ENCODE assay signal across 1 cellular context in genomic region chr13:45341034-45341798, GRCh38.
TF ChIP-seq lines count a peak whose summit lies in the region.

Gene TPT1 (minus strand): TSS chr13:45341183. CDS start chr13:45341069, 114 bp downstream.

TF ChIP-seq in GM12878, 131 proteins besides CTCF, POLR2A, EP300 and RAD21 (continued from another document and continues in another):
- TF ChIP-seq USF1 (IDR thresholded peaks at IDR 0.05; ENCODE audit: borderline replicate concordance, extremely low read length, insufficient read depth, low read depth, low read length) = no peak
- TF ChIP-seq SUZ12 (IDR thresholded peaks at IDR 0.05; ENCODE audit: unreplicated experiment) = no peak
- peak; percentile 97 for TF ChIP-seq PML (IDR thresholded peaks at IDR 0.05; ENCODE audit: low read length)
- no peak for TF ChIP-seq ETV6 (conservative IDR thresholded peaks at IDR 0.05 in 1 of 2, IDR thresholded peaks at IDR 0.05 in 1 of 2; ENCODE audit: borderline replicate concordance in 1 of 2, low read depth in 1 of 2)
- TF ChIP-seq MXI1 (IDR thresholded peaks at IDR 0.05; ENCODE audit: low read depth, low read length) = peak; percentile 53; the same call in 1 of the 2 replicates
- no peak for TF ChIP-seq IRF3 (IDR thresholded peaks at IDR 0.05)
- TF ChIP-seq POLR2AphosphoS5 (IDR thresholded peaks at IDR 0.05; ENCODE audit: low read length) = peak; percentile 98
- no peak for TF ChIP-seq JUNB (IDR thresholded peaks at IDR 0.05)
- TF ChIP-seq ESRRA (IDR thresholded peaks at IDR 0.05; ENCODE audit: low read length) = peak; percentile 75
- no peak for TF ChIP-seq RELB (IDR thresholded peaks at IDR 0.05; ENCODE audit: low read depth)
- TF ChIP-seq NR2F1 (conservative IDR thresholded peaks at IDR 0.05) = peak; percentile 23; the same call in 1 of the 2 replicates
- no peak for TF ChIP-seq MYB (IDR thresholded peaks at IDR 0.05; ENCODE audit: borderline replicate concordance, low read depth, low read length)
- peak; percentile 44 to 47; a peak in 3 of 4 replicates for TF ChIP-seq IKZF2 (IDR thresholded peaks at IDR 0.05)
- TF ChIP-seq NBN (IDR thresholded peaks at IDR 0.05) = peak; percentile 95
- TF ChIP-seq BCL3 (IDR thresholded peaks at IDR 0.05; ENCODE audit: borderline replicate concordance, insufficient read depth, low read depth, low read length, poor library complexity, severe bottlenecking) = no peak
- no peak for TF ChIP-seq CHD4 (IDR thresholded peaks at IDR 0.05)
- peak; percentile 94 for TF ChIP-seq ELK1 (IDR thresholded peaks at IDR 0.05; ENCODE audit: low read depth, low read length)
- TF ChIP-seq CEBPZ (IDR thresholded peaks at IDR 0.05; ENCODE audit: low read depth, low read length) = no peak
- no peak for TF ChIP-seq MLLT1 (IDR thresholded peaks at IDR 0.05)
- TF ChIP-seq RBBP5 (conservative IDR thresholded peaks at IDR 0.05) = no peak
- TF ChIP-seq FOXM1 (IDR thresholded peaks at IDR 0.05; ENCODE audit: low read depth, low read length) = no peak
- TF ChIP-seq BRCA1 (IDR thresholded peaks at IDR 0.05; ENCODE audit: low read depth, low read length) = no peak
- 0 out of 2 replicates have a peak, but pooled peaks have one; percentile 73 for TF ChIP-seq MAX (IDR thresholded peaks at IDR 0.05; ENCODE audit: low read depth, low read length)
- no peak for TF ChIP-seq MEF2A (IDR thresholded peaks at IDR 0.05; ENCODE audit: insufficient read depth, low read depth, low read length)
- TF ChIP-seq BHLHE40 (IDR thresholded peaks at IDR 0.05; ENCODE audit: borderline replicate concordance in 1 of 2, low read depth in 2 of 2, low read length in 1 of 2) = peak; percentile 11 to 77; a peak in 2 of 4 replicates
- no peak for TF ChIP-seq PAX8 (IDR thresholded peaks at IDR 0.05)
- TF ChIP-seq TARDBP (IDR thresholded peaks at IDR 0.05; ENCODE audit: borderline replicate concordance) = peak; percentile 73; the same call in 1 of the 2 replicates
- TF ChIP-seq RELA (IDR thresholded peaks at IDR 0.05; ENCODE audit: borderline replicate concordance, partially characterized antibody) = peak; percentile 36
- peak; percentile 50 for TF ChIP-seq EED (IDR thresholded peaks at IDR 0.05; ENCODE audit: low read depth)
- peak; percentile 85 for TF ChIP-seq TAF1 (IDR thresholded peaks at IDR 0.05; ENCODE audit: borderline replicate concordance, low read depth, low read length)
- no peak for TF ChIP-seq SPI1 (IDR thresholded peaks at IDR 0.05; ENCODE audit: borderline replicate concordance, insufficient read depth, low read depth, low read length)
- peak; percentile 95 for TF ChIP-seq POLR2AphosphoS2 (IDR thresholded peaks at IDR 0.05; ENCODE audit: low read depth, low read length)
- no peak for TF ChIP-seq PBX3 (IDR thresholded peaks at IDR 0.05; ENCODE audit: insufficient replicate concordance, low read depth, low read length)
- no peak for TF ChIP-seq CBX3 (IDR thresholded peaks at IDR 0.05; ENCODE audit: borderline replicate concordance, low read depth)
- no peak; the same call in 1 of the 2 replicates for TF ChIP-seq TCF7 (IDR thresholded peaks at IDR 0.05; ENCODE audit: borderline replicate concordance)
- TF ChIP-seq CBX5 (IDR thresholded peaks at IDR 0.05; ENCODE audit: low read depth) = no peak
- peak; percentile 83 for TF ChIP-seq HDAC6 (IDR thresholded peaks at IDR 0.05; ENCODE audit: unreplicated experiment)
- no peak for TF ChIP-seq SKIL (IDR thresholded peaks at IDR 0.05; ENCODE audit: low read depth, poor library complexity, severe bottlenecking)
- TF ChIP-seq TBL1XR1 (IDR thresholded peaks at IDR 0.05; ENCODE audit: low read depth, low read length) = no peak
- TF ChIP-seq NR2C2 (IDR thresholded peaks at IDR 0.05; ENCODE audit: borderline replicate concordance, control insufficient read depth, insufficient read length, low read depth) = no peak
- TF ChIP-seq DPF2 (IDR thresholded peaks at IDR 0.05) = 0 out of 2 replicates have a peak, but pooled peaks have one; percentile 13
- TF ChIP-seq ZBTB40 (IDR thresholded peaks at IDR 0.05; ENCODE audit: borderline replicate concordance) = peak; percentile 68; the same call in 1 of the 2 replicates
- no peak for TF ChIP-seq HDAC2 (IDR thresholded peaks at IDR 0.05)
- no peak for TF ChIP-seq ZNF274 (IDR thresholded peaks at IDR 0.05; ENCODE audit: insufficient read depth, insufficient read length)
